In genomic region chr3:7658294-7658693, GRCh38 we compare ENCODE assay signal across 23 cellular contexts.
DNase-seq lines count a peak whose midpoint lies in the region; ATAC-seq, FAIRE-seq and TF ChIP-seq lines count a peak whose summit lies in the region.
"Had no signal": no experiment of that assay in that cellular context is flagged by ENCODE, and none has a peak within 500 bp of the region (broad histone marks: within the 10 kb centered on the region; RNA-seq: fewer than 3 reads in every experiment).

No MANE protein-coding gene starts in this region.

- H3K9me3 ChIP-seq in right atrium auricular region (no peaks in the 10 kb centered on the region), adipocyte (ENCODE audit: control insufficient read depth, low read length) (no peaks in the 10 kb centered on the region), keratinocyte (ENCODE audit: control insufficient read depth, low read depth, low read length) (no peaks in the 10 kb centered on the region), right lobe of liver (no peaks in the 10 kb centered on the region)
- H3K9me3 ChIP-seq: BLaER1 had no signal

- intact Hi-C loops in Right ventricle myocardium inferior (cut with DNase I) = no loop called here
- intact Hi-C loops in right lobe of liver (cut with DNase I) = no loop called here

- no peaks in the 10 kb centered on the region for H4K20me1 ChIP-seq in keratinocyte (ENCODE audit: control insufficient read depth, extremely low read depth, insufficient read depth, low read length)
- H4K20me1 ChIP-seq: BLaER1 had no signal

- H3K27ac ChIP-seq in right atrium auricular region (no peak overlapping the region), keratinocyte (ENCODE audit: control insufficient read depth, insufficient read depth, low read length) (no peak overlapping the region), right lobe of liver (no peak overlapping the region)
- H3K27ac ChIP-seq: 22Rv1, BLaER1 had no signal

- TF ChIP-seq CTCF in right atrium auricular region (IDR thresholded peaks at IDR 0.05) (no peak), fibroblast of the aortic adventitia (IDR thresholded peaks at IDR 0.05; ENCODE audit: insufficient read depth, low read length) (no peak), keratinocyte (optimal IDR thresholded peaks at IDR 0.05 in 1 of 3, IDR thresholded peaks at IDR 0.05 in 1 of 3, conservative IDR thresholded peaks at IDR 0.05 in 1 of 3; ENCODE audit: extremely low read depth in 1 of 3, insufficient read depth in 2 of 3, low read length in 3 of 3) (no peak), right lobe of liver (IDR thresholded peaks at IDR 0.05) (no peak)

- no peak overlapping the region for H3K4me3 ChIP-seq in right atrium auricular region
- peak overlapping the region; percentile 50 for H3K4me3 ChIP-seq in adipocyte (ENCODE audit: low read length)
- H3K4me3 ChIP-seq in fibroblast of the aortic adventitia (ENCODE audit: low read depth, low read length) = no peak overlapping the region
- H3K4me3 ChIP-seq in keratinocyte (ENCODE audit: control insufficient read depth in 2 of 3, extremely low read depth in 1 of 3, insufficient read depth in 2 of 3, low read depth in 1 of 3, low read length in 3 of 3) = no peak overlapping the region
- H3K4me3 ChIP-seq in right lobe of liver = no peak overlapping the region
- H3K4me3 ChIP-seq: BLaER1, GM12878, GM23338 had no signal

- H2AFZ ChIP-seq in keratinocyte (ENCODE audit: control insufficient read depth, low read length) = no peak overlapping the region
- H2AFZ ChIP-seq: GM23338 had no signal

- peak overlapping the region; percentile 83 for H3K4me2 ChIP-seq in keratinocyte (ENCODE audit: control insufficient read depth, extremely low read depth, insufficient read depth, low read depth, low read length)
- H3K4me2 ChIP-seq: BLaER1, GM23338 had no signal

- DNase-seq in Right ventricle myocardium inferior (ENCODE audit: missing footprints) (no peak), right atrium auricular region (ENCODE audit: low spot score) (no peak), adipocyte (ENCODE audit: low read depth) (no peak), fibroblast of the aortic adventitia (ENCODE audit: low read depth) (peak; percentile 47), keratinocyte (ENCODE audit: low read depth, low spot score) (no peak), right lobe of liver (no peak)
- DNase-seq: Calu3; CD8-positive, alpha-beta T cell; DMS 273 treated with DMSO at 0.1 percent for 48 hours; DMS53; DND-41; EL; HCEC 1CT; IMR-90 had no signal

- H3K4me1 ChIP-seq in right atrium auricular region (no peaks in the 10 kb centered on the region), adipocyte (ENCODE audit: control insufficient read depth, insufficient read depth, low read length) (peaks cover 33% of the 10 kb centered on the region), keratinocyte (ENCODE audit: control insufficient read depth, extremely low read depth, insufficient read depth, low read length) (peaks cover 20% of the 10 kb centered on the region), right lobe of liver (no peaks in the 10 kb centered on the region)
- H3K4me1 ChIP-seq: BLaER1 had no signal

- H3K79me2 ChIP-seq in keratinocyte (ENCODE audit: control insufficient read depth, insufficient read depth, low read length) = no peaks in the 10 kb centered on the region

- peak; percentile 82 for ATAC-seq in Right ventricle myocardium inferior
- ATAC-seq in GM21717 (IDR thresholded peaks at IDR 0.05; ENCODE audit: unreplicated experiment) = no peak
- ATAC-seq in GM19035 (IDR thresholded peaks at IDR 0.05; ENCODE audit: unreplicated experiment) = no peak
- ATAC-seq in right lobe of liver = no peak
- ATAC-seq: CD8-positive, alpha-beta T cell; GM12878; GM23338 had no signal

- FAIRE-seq in keratinocyte (lab: Jason Lieb, UNC) = no peak
- FAIRE-seq: GM12878, GM19239, H54, HTR-8/SVneo had no signal

- 73% methylated on average over 3 of the region's 3 CpGs for WGBS in right lobe of liver (ENCODE audit: insufficient coverage, low coverage, low lambda C conversion rate, missing lambda C conversion rate)

- H3K27me3 ChIP-seq in right atrium auricular region = no peaks in the 10 kb centered on the region
- no peaks in the 10 kb centered on the region for H3K27me3 ChIP-seq in adipocyte (replicated peaks; ENCODE audit: control insufficient read depth, insufficient read depth, low read length)
- no peaks in the 10 kb centered on the region for H3K27me3 ChIP-seq in keratinocyte (ENCODE audit: control insufficient read depth, extremely low read depth, insufficient read depth, low read length)
- no peaks in the 10 kb centered on the region for H3K27me3 ChIP-seq in right lobe of liver
- H3K27me3 ChIP-seq: BLaER1 had no signal

- H3K9me1 ChIP-seq in keratinocyte (ENCODE audit: control insufficient read depth, extremely low read depth, insufficient read depth, low read length) = no peaks in the 10 kb centered on the region

- no peak for TF ChIP-seq POLR2A in right lobe of liver (IDR thresholded peaks at IDR 0.05)

- H3K9ac ChIP-seq in adipocyte (ENCODE audit: low read length) = peak overlapping the region; percentile 72
- H3K9ac ChIP-seq in keratinocyte (ENCODE audit: control insufficient read depth, extremely low read depth, insufficient read depth, low read length) = no peak overlapping the region
- H3K9ac ChIP-seq: BLaER1 had no signal

- H3K36me3 ChIP-seq in right atrium auricular region = no peaks in the 10 kb centered on the region
- H3K36me3 ChIP-seq in adipocyte (ENCODE audit: control insufficient read depth, insufficient read depth, low read length, severe bottlenecking) = no peaks in the 10 kb centered on the region
- H3K36me3 ChIP-seq in keratinocyte (ENCODE audit: control insufficient read depth in 2 of 2, extremely low read depth in 1 of 2, insufficient read depth in 2 of 2, low read length in 2 of 2) = no peaks in the 10 kb centered on the region
- no peaks in the 10 kb centered on the region for H3K36me3 ChIP-seq in right lobe of liver
- H3K36me3 ChIP-seq: BLaER1 had no signal

- dilution Hi-C loops in keratinocyte (cut with MboI; ENCODE audit: extremely low pct_ligation_motif_present, low sequenced_read_pairs) = no loop called here
